ENCODE assay signal across 8 cellular contexts in the genomic region with DNA sequence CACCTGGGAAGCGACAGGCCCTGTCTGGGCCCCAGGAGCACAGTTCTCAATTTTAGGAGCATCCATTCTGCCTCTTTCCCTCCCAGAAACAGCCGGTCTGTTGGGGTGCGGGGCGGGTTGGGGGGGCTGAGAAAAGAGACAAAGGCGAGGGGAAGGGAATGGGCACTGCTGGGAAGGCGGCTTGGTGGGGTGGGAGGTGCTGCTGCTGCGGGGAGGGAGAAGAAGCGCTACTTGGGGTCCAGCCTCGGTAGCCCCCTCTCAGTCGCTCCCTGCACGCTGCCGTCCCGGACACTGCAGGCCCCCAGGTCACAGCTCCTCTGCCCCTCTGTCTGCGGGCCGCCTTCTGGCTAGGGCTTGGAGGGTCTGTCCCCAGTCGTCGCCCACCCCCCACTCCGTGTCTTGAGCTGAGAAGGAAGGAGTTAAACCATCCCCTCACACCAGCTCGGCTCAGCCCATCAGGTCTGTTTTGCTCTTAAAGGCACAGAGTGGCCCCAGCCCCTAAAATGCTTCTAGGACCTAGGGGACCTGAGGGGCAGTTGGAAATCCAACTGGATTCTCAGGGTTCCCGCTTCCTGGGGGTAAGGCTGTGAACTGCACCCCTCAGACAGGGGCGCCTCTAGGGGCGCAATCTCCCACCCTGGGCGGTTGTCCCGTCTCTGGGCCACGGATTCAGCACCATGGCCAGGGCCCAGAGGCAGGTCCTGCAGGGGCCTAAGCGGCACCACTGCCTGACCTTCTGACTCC. TPM values are rescaled to one million over a fixed set of nuclear protein-coding genes. Genes with fewer than 3 reads are reported as not detected.
DNase-seq lines count a peak whose midpoint lies in the region; ATAC-seq and TF ChIP-seq lines count a peak whose summit lies in the region.

No MANE protein-coding gene starts in this region.

- WGBS in stomach, 5 donors: 4 to 10% (median 6%) methylated on average over 23 to 26 of the region's 26 CpGs

- H3K36me3 ChIP-seq in DOHH2 (ENCODE audit: control insufficient read depth, low read length) (no peaks in the 10 kb centered on the region), adipocyte (ENCODE audit: control insufficient read depth, insufficient read depth, low read length, severe bottlenecking) (no peaks in the 10 kb centered on the region), stomach (no peaks in the 10 kb centered on the region)

- peak; percentile 63 for TF ChIP-seq CTCF in DOHH2 (IDR thresholded peaks at IDR 0.05; ENCODE audit: low read depth, low read length, poor library complexity, severe bottlenecking)
- no peak for TF ChIP-seq CTCF in stomach (IDR thresholded peaks at IDR 0.05)

- H3K4me2 ChIP-seq in DOHH2 (ENCODE audit: low read length): no peak overlapping the region

- DNase-seq in Jurkat, Clone E6-1 (ENCODE audit: low read depth, low spot score): peak; percentile 28
- peak; percentile 38 for DNase-seq in adipocyte (ENCODE audit: low read depth)
- peak; percentile 94 for DNase-seq in iPS-NIHi11 (ENCODE audit: low spot score)
- no peak for DNase-seq in stomach
- no peak for DNase-seq in activated gamma-delta T cell treated with Interleukin-2 at 50 U/mL for 16 hours

- H3F3A ChIP-seq in DOHH2 (ENCODE audit: control insufficient read depth, insufficient read depth): no peaks in the 10 kb centered on the region

- H3K27ac ChIP-seq in DOHH2 (ENCODE audit: low read depth, low read length): no peak overlapping the region
- H3K27ac ChIP-seq in stomach: no peak overlapping the region

- no peaks in the 10 kb centered on the region for H3K9me2 ChIP-seq in DOHH2 (replicated peaks; ENCODE audit: control insufficient read depth, low read length)

- TF ChIP-seq EP300 in stomach (IDR thresholded peaks at IDR 0.05): no peak

- ATAC-seq in HG03571 (IDR thresholded peaks at IDR 0.05; ENCODE audit: unreplicated experiment) (no peak), HG02884 (IDR thresholded peaks at IDR 0.05; ENCODE audit: unreplicated experiment) (no peak)

- H3K9me3 ChIP-seq in DOHH2 (ENCODE audit: control insufficient read depth, insufficient read depth, low read length): no peaks in the 10 kb centered on the region
- H3K9me3 ChIP-seq in adipocyte (ENCODE audit: control insufficient read depth, low read length): no peaks in the 10 kb centered on the region
- H3K9me3 ChIP-seq in stomach: no peaks in the 10 kb centered on the region

- TF ChIP-seq POLR2A in stomach (IDR thresholded peaks at IDR 0.05): no peak

- H3K4me3 ChIP-seq in DOHH2 (ENCODE audit: low read length) (no peak overlapping the region), adipocyte (ENCODE audit: low read length) (no peak overlapping the region), stomach (peak overlapping the region; percentile 24 to 39 (median 34))
- H3K4me3 ChIP-seq in Jurkat, Clone E6-1 (ENCODE audit: low read length): no peak overlapping the region

- H3K27me3 ChIP-seq in DOHH2 (ENCODE audit: control insufficient read depth, low read length) (no peaks in the 10 kb centered on the region), adipocyte (replicated peaks; ENCODE audit: control insufficient read depth, insufficient read depth, low read length) (peaks cover 11% of the 10 kb centered on the region), stomach (peaks cover 0 to 37% (median 24%) of the 10 kb centered on the region in 3 donors)

- no peak overlapping the region for H3K9ac ChIP-seq in adipocyte (ENCODE audit: low read length)

- H3K79me2 ChIP-seq in DOHH2 (ENCODE audit: control insufficient read depth, low read length): no peaks in the 10 kb centered on the region

- H3K4me1 ChIP-seq in DOHH2 (ENCODE audit: control insufficient read depth, low read length) (no peaks in the 10 kb centered on the region), adipocyte (ENCODE audit: control insufficient read depth, insufficient read depth, low read length) (peaks cover 3% of the 10 kb centered on the region), stomach (peaks cover 9 to 16% (median 12%) of the 10 kb centered on the region in 4 donors)

- no peaks in the 10 kb centered on the region for H4K20me1 ChIP-seq in DOHH2 (ENCODE audit: control insufficient read depth, insufficient read depth, low read depth, low read length)

- intact Hi-C loops in stomach (cut with DNase I; ENCODE audit: low total_unique reads): no loop called here

RNA-seq across cellular contexts. Expression of a gene that starts 0.7 kb away (rescaled TPM):
- polyA plus RNA-seq in Jurkat, Clone E6-1 (2012; ENCODE audit: insufficient read depth, insufficient read length): not detected
- total RNA-seq in stomach: 1 to 10 TPM in 1 of 5 donors, under 1 TPM in 1, not detected in 3; 0.29 to 1.5 TPM
- 1 to 10 TPM in 1 of 3 donors, under 1 TPM in 2; 0.25 to 1.1 (median 0.61) TPM for polyA plus RNA-seq in stomach

RNA-seq across cellular contexts. Expression of a gene that starts 37.3 kb away (rescaled TPM):
- polyA plus RNA-seq in Jurkat, Clone E6-1 (2012; ENCODE audit: insufficient read depth, insufficient read length): 33.9 TPM
- total RNA-seq in stomach: 10 to 100 TPM in 4 of 5 donors, 1 to 10 TPM in 1; 7.8 to 87.5 (median 31.9) TPM
- polyA plus RNA-seq in stomach: 10 to 100 TPM; 22.9 to 33.5 (median 30.9) TPM

Comparison
In these comparisons a context has a peak if more than half of its experiments do, and no peak if none do; other contexts are left out.
1. H3K4me3 ChIP-seq: peak in stomach (4 of 4); none in DOHH2 (single experiment), Jurkat, Clone E6-1 (single experiment) and adipocyte (single experiment).
2. DNase-seq: peak in Jurkat, Clone E6-1 (single experiment), adipocyte (single experiment) and iPS-NIHi11 (single experiment); none in stomach (single experiment) and activated gamma-delta T cell treated with Interleukin-2 at 50 U/mL for 16 hours (single experiment).